ENCODE assay signal across 26 cellular contexts in the genomic region with DNA sequence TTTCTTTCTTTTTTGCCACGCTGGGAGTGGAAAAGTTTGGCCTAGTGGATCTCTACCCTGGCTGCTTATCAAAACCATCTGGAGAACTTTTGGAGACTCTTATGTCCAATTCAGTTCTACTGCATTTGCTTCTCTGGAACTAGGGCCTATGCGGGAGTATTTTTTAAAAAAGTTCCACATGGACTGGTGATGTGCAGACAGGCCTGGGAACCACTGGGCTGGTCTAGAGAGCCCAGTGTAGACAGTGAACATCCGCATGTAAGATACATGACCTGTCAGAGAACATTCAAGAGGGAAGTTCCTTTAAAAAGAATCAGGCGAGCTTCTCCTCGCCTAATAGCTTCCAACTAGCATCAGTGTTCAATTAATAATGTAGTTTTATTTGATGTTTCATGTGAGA.
DNase-seq lines count a peak whose midpoint lies in the region; ATAC-seq and TF ChIP-seq lines count a peak whose summit lies in the region.
"Had no signal": no experiment of that assay in that cellular context is flagged by ENCODE, and none has a peak within 500 bp of the region (broad histone marks: within the 10 kb centered on the region; RNA-seq: fewer than 3 reads in every experiment).

No MANE protein-coding gene starts in this region.

- no peak overlapping the region for H3K4me2 ChIP-seq in mesenchymal stem cell (ENCODE audit: low read length, poor library complexity, severe bottlenecking)
- H3K4me2 ChIP-seq: BLaER1 treated with 17β-estradiol and CSF1 and Interleukin-3, amounts not matched to agents 10 nM and 100 nM; KMS-11; PC-9 had no signal

- no peak overlapping the region for H3K23ac ChIP-seq in mesenchymal stem cell (ENCODE audit: low read length in 2 of 2)

- no peak overlapping the region for H2AK5ac ChIP-seq in mesenchymal stem cell (ENCODE audit: low read length, severe bottlenecking)

- H3K18ac ChIP-seq in mesenchymal stem cell (ENCODE audit: low read depth in 1 of 2, low read length in 2 of 2), result no peak overlapping the region

- H3K4me3 ChIP-seq in adipocyte (ENCODE audit: low read length), result no peak overlapping the region
- no peak overlapping the region for H3K4me3 ChIP-seq in mesenchymal stem cell (ENCODE audit: insufficient read depth in 1 of 2, low read depth in 1 of 2, low read length in 2 of 2)
- H3K4me3 ChIP-seq: BLaER1 treated with 17β-estradiol and CSF1 and Interleukin-3, amounts not matched to agents 10 nM and 100 nM; PC-9 had no signal

- no peak overlapping the region for H3K14ac ChIP-seq in mesenchymal stem cell (ENCODE audit: low read length in 2 of 2)

- WGBS in mesenchymal stem cell, result 88% methylated on average over 2 of the region's 5 CpGs

- no peak overlapping the region for H4K8ac ChIP-seq in mesenchymal stem cell (ENCODE audit: low read length)

- no peak overlapping the region for H2BK12ac ChIP-seq in mesenchymal stem cell (ENCODE audit: low read length in 2 of 2)

- H3K9ac ChIP-seq in adipocyte (ENCODE audit: low read length) (no peak overlapping the region), mesenchymal stem cell (ENCODE audit: low read length) (peak overlapping the region; percentile 58)
- H3K9ac ChIP-seq: BLaER1 treated with 17β-estradiol and CSF1 and Interleukin-3, amounts not matched to agents 10 nM and 100 nM; KMS-11 had no signal

- H2AFZ ChIP-seq in mesenchymal stem cell (ENCODE audit: low read depth, low read length), result no peak overlapping the region
- H2AFZ ChIP-seq: PC-9 had no signal

- no peaks in the 10 kb centered on the region for H3K36me3 ChIP-seq in adipocyte (ENCODE audit: control insufficient read depth, insufficient read depth, low read length, severe bottlenecking)
- H3K36me3 ChIP-seq in mesenchymal stem cell (ENCODE audit: control insufficient read depth in 1 of 2, insufficient read depth in 2 of 2, low read depth in 1 of 2, low read length in 2 of 2), result no peaks in the 10 kb centered on the region
- H3K36me3 ChIP-seq: BLaER1 treated with 17β-estradiol and CSF1 and Interleukin-3, amounts not matched to agents 10 nM and 100 nM had no signal

- no peak overlapping the region for H2BK5ac ChIP-seq in mesenchymal stem cell (ENCODE audit: low read depth, low read length, poor library complexity, severe bottlenecking)

- H3K4me1 ChIP-seq in adipocyte (ENCODE audit: control insufficient read depth, insufficient read depth, low read length), result no peaks in the 10 kb centered on the region
- H3K4me1 ChIP-seq in mesenchymal stem cell (ENCODE audit: control insufficient read depth, insufficient read depth, low read depth, low read length), result peaks cover 4% of the 10 kb centered on the region

- H2BK120ac ChIP-seq in mesenchymal stem cell (ENCODE audit: low read depth, low read length), result no peak overlapping the region

- H3K27ac ChIP-seq in mesenchymal stem cell (ENCODE audit: low read length, poor library complexity, severe bottlenecking), result no peak overlapping the region
- H3K27ac ChIP-seq: BLaER1 treated with 17β-estradiol and CSF1 and Interleukin-3, amounts not matched to agents 10 nM and 100 nM; HL-60; KMS-11; PC-9 had no signal

- intact Hi-C loops in Right ventricle myocardium superior (cut with DNase I) (no loop called here), cardiac septum (cut with DNase I) (no loop called here)

- DNase-seq in Right ventricle myocardium superior (no peak), cardiac septum (ENCODE audit: low spot score) (no peak), adipocyte (ENCODE audit: low read depth) (peak; percentile 16), mesenchymal stem cell (no peak), GM10266 (ENCODE audit: extremely low spot score) (no peak), C1 segment of cervical spinal cord (lab: John Stamatoyannopoulos, UW) (no peak)
- DNase-seq: 8988T; ACHN; AML-193; CD8-positive, alpha-beta memory T cell; DMS 273 treated with DMSO at 0.1 percent for 48 hours; DMS79; EL; GDM1; MM.1S; NCI-H2029 treated with DMSO at 0.1 percent for 48 hours; NCI-H446 treated with DMSO at 0.1 percent for 48 hours; NCI-H526; NCI-H82; NK-92 treated with Interleukin-12 subunit alpha and Interleukin-12 subunit beta, amount 100 ng/mL, for 24 hours; PC-9; SHP77 had no signal

- TF ChIP-seq CTCF in GM10266 (IDR thresholded peaks at IDR 0.05; ENCODE audit: control insufficient read depth, insufficient read depth, low read depth, missing control alignments), result no peak

- peak; percentile 63 for ATAC-seq in Right ventricle myocardium superior (ENCODE audit: poor library complexity)
- no peak for ATAC-seq in activated CD4-positive, CD25-positive, alpha-beta regulatory T cell treated with anti-CD3 and anti-CD28 coated beads, Interleukin-2, amount 50 U/mL, for 24 hours

- no peaks in the 10 kb centered on the region for H3K9me3 ChIP-seq in adipocyte (ENCODE audit: control insufficient read depth, low read length)
- H3K9me3 ChIP-seq in mesenchymal stem cell (ENCODE audit: control insufficient read depth, low read length), result no peaks in the 10 kb centered on the region
- H3K9me3 ChIP-seq: BLaER1 treated with 17β-estradiol and CSF1 and Interleukin-3, amounts not matched to agents 10 nM and 100 nM had no signal

- H4K91ac ChIP-seq in mesenchymal stem cell (ENCODE audit: low read length), result no peak overlapping the region

- H3K27me3 ChIP-seq in adipocyte (replicated peaks; ENCODE audit: control insufficient read depth, insufficient read depth, low read length) (no peaks in the 10 kb centered on the region), mesenchymal stem cell (ENCODE audit: control insufficient read depth in 1 of 2, insufficient read depth in 1 of 2, low read length in 2 of 2) (peaks cover 0 to 9% of the 10 kb centered on the region in 2 experiments)
- H3K27me3 ChIP-seq: BLaER1 treated with 17β-estradiol and CSF1 and Interleukin-3, amounts not matched to agents 10 nM and 100 nM had no signal

- H3K79me1 ChIP-seq in mesenchymal stem cell (replicated peaks; ENCODE audit: low read length, poor library complexity, severe bottlenecking), result no peaks in the 10 kb centered on the region

- H3K4ac ChIP-seq in mesenchymal stem cell (ENCODE audit: low read depth in 1 of 2, low read length in 2 of 2), result no peak overlapping the region

- no peak overlapping the region for H2BK15ac ChIP-seq in mesenchymal stem cell (ENCODE audit: low read depth, poor library complexity, severe bottlenecking)
